16 cellular contexts compared by ENCODE assay signal in the genomic region with DNA sequence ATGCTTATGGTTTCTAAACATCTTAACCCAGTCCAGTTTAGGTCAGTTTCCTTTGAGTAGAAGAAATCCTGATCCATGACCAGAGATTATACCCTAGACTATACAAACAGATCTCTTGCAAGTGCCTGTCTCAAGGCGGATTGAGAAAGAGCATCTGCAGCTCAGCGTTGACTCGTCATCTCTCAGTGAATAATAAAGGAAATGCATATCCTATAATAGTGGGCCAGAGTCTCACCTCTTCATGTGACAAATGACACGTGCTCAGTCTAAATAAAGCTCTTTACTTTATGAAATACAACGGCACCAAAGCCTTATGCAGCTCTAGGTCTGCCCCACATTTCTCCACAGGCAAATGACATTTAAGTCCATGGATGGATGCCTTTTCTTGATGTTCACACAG.
DNase-seq lines count a peak whose midpoint lies in the region; ATAC-seq, FAIRE-seq and TF ChIP-seq lines count a peak whose summit lies in the region.
"Had no signal": no experiment of that assay in that cellular context is flagged by ENCODE, and none has a peak within 500 bp of the region (broad histone marks: within the 10 kb centered on the region; RNA-seq: fewer than 3 reads in every experiment).

No MANE protein-coding gene starts in this region.

- H3K4me1 ChIP-seq in breast epithelium (no peaks in the 10 kb centered on the region), upper lobe of right lung (no peaks in the 10 kb centered on the region)
- H3K4me1 ChIP-seq: gastrocnemius medialis had no signal

- no peaks in the 10 kb centered on the region for H3K27me3 Mint-ChIP-seq in MCF 10A (ENCODE audit: insufficient read depth, unreplicated experiment)
- H3K27me3 Mint-ChIP-seq in activated T-helper 17 cell treated with anti-CD3 and anti-CD28 coated beads, Interleukin-2, amount 50 U/mL, for 72 hours, result no peaks in the 10 kb centered on the region
- H3K27me3 Mint-ChIP-seq in naive thymus-derived CD8-positive, alpha-beta T cell, result peaks cover 0 to 3% (median 0%) of the 10 kb centered on the region in 5 donors
- H3K27me3 Mint-ChIP-seq: activated CD4-positive, alpha-beta memory T cell treated with anti-CD3 and anti-CD28 coated beads for 36 hours had no signal

- peak; percentile 13 for ATAC-seq in activated T-helper 17 cell treated with anti-CD3 and anti-CD28 coated beads, Interleukin-2, amount 50 U/mL, for 72 hours (replicated peaks)
- ATAC-seq in upper lobe of right lung, result peak; percentile 64
- ATAC-seq in naive thymus-derived CD8-positive, alpha-beta T cell, result no peak
- ATAC-seq: gastrocnemius medialis had no signal

- BruUV-seq in MCF 10A (replicated peaks; lab: Mats Ljungman, UMichigan), result no TSS peak

- no peaks in the 10 kb centered on the region for H3K27me3 ChIP-seq in breast epithelium
- no peaks in the 10 kb centered on the region for H3K27me3 ChIP-seq in upper lobe of right lung
- H3K27me3 ChIP-seq: gastrocnemius medialis had no signal

- no peak overlapping the region for H3K4me3 Mint-ChIP-seq in MCF 10A (ENCODE audit: unreplicated experiment)
- peak overlapping the region; percentile 8 for H3K4me3 Mint-ChIP-seq in activated T-helper 17 cell treated with anti-CD3 and anti-CD28 coated beads, Interleukin-2, amount 50 U/mL, for 72 hours
- no peak overlapping the region for H3K4me3 Mint-ChIP-seq in naive thymus-derived CD8-positive, alpha-beta T cell
- H3K4me3 Mint-ChIP-seq: activated CD4-positive, alpha-beta memory T cell treated with anti-CD3 and anti-CD28 coated beads for 36 hours; activated naive CD4-positive, alpha-beta T cell treated with anti-CD3 and anti-CD28 coated beads for 36 hours had no signal

- DNase-seq in MCF 10A (ENCODE audit: unreplicated experiment) (peak; percentile 53), breast epithelium (ENCODE audit: low spot score in 2 of 2) (no peak), LHCN-M2 (ENCODE audit: low read depth) (peak; percentile 23), upper lobe of right lung (no peak), HTR-8/SVneo (ENCODE audit: insufficient read length, low spot score) (no peak), GM13976 (ENCODE audit: low spot score) (no peak)
- DNase-seq in naive thymus-derived CD8-positive, alpha-beta T cell, result no peak
- DNase-seq: activated CD4-positive, alpha-beta memory T cell treated with anti-CD3 and anti-CD28 coated beads for 36 hours; activated naive CD4-positive, alpha-beta T cell treated with anti-CD3 and anti-CD28 coated beads for 36 hours; gastrocnemius medialis; GDM1; kidney glomerular epithelial cell; NCI-H526 had no signal

- in situ Hi-C loops in GM13976 (cut with MboI; ENCODE audit: low sequenced_read_pairs, unreplicated experiment), result no loop called here

- H3K4me3 ChIP-seq in breast epithelium, result no peak overlapping the region
- H3K4me3 ChIP-seq in upper lobe of right lung, result no peak overlapping the region
- H3K4me3 ChIP-seq: gastrocnemius medialis had no signal

- TF ChIP-seq CTCF in MCF 10A (IDR thresholded peaks at IDR 0.05; ENCODE audit: unreplicated experiment) (no peak), breast epithelium (IDR thresholded peaks at IDR 0.05) (no peak), upper lobe of right lung (IDR thresholded peaks at IDR 0.05) (no peak), GM13976 (IDR thresholded peaks at IDR 0.05; ENCODE audit: borderline replicate concordance, control extremely low read depth, extremely low read depth, insufficient read depth, missing control alignments) (no peak)

- no peak for FAIRE-seq in HTR-8/SVneo (lab: Jason Lieb, UNC)
- FAIRE-seq: colon, urothelium cell line had no signal

- no peaks in the 10 kb centered on the region for H3K36me3 Mint-ChIP-seq in MCF 10A (ENCODE audit: insufficient read depth, unreplicated experiment)
- no peaks in the 10 kb centered on the region for H3K36me3 Mint-ChIP-seq in activated T-helper 17 cell treated with anti-CD3 and anti-CD28 coated beads, Interleukin-2, amount 50 U/mL, for 72 hours (ENCODE audit: low read depth)
- peaks cover 0 to 5% (median 0%) of the 10 kb centered on the region in 3 donors for H3K36me3 Mint-ChIP-seq in naive thymus-derived CD8-positive, alpha-beta T cell
- H3K36me3 Mint-ChIP-seq: activated CD4-positive, alpha-beta memory T cell treated with anti-CD3 and anti-CD28 coated beads for 36 hours had no signal

- H3K9me3 ChIP-seq in breast epithelium (no peaks in the 10 kb centered on the region), upper lobe of right lung (no peaks in the 10 kb centered on the region)
- H3K9me3 ChIP-seq: gastrocnemius medialis had no signal

- H3K27ac Mint-ChIP-seq in MCF 10A (ENCODE audit: low read depth, unreplicated experiment), result no peak overlapping the region
- H3K27ac Mint-ChIP-seq in activated T-helper 17 cell treated with anti-CD3 and anti-CD28 coated beads, Interleukin-2, amount 50 U/mL, for 72 hours, result no peak overlapping the region
- peak overlapping the region in 1 of 10 donors; percentile 54 for H3K27ac Mint-ChIP-seq in naive thymus-derived CD8-positive, alpha-beta T cell
- H3K27ac Mint-ChIP-seq: activated CD4-positive, alpha-beta memory T cell treated with anti-CD3 and anti-CD28 coated beads for 36 hours; activated naive CD4-positive, alpha-beta T cell treated with anti-CD3 and anti-CD28 coated beads for 36 hours had no signal

- intact Hi-C loops in MCF 10A (cut with micrococcal nuclease) (no loop called here), breast epithelium (cut with DNase I; ENCODE audit: low total_unique reads) (no loop called here), upper lobe of right lung (cut with DNase I) (no loop called here)

- TF ChIP-seq POLR2A in breast epithelium (IDR thresholded peaks at IDR 0.05), result no peak

- no peaks in the 10 kb centered on the region for H3K36me3 ChIP-seq in breast epithelium
- no peaks in the 10 kb centered on the region for H3K36me3 ChIP-seq in upper lobe of right lung
- H3K36me3 ChIP-seq: gastrocnemius medialis had no signal

- POLR2A ChIA-PET in MCF 10A (lab: Yijun Ruan, JAX), result interaction anchor here (1.0 to 1.4 kb wide), 2 partner anchors 8 to 179 kb away, joined by 3 read pairs; partner anchors contain the start of gene NR3C1
- POLR2A ChIA-PET in naive thymus-derived CD8-positive, alpha-beta T cell (lab: Charles Lee), result interaction anchor here (0.7 kb wide), 1 partner anchor 362 kb away, joined by 3 read pairs; no protein-coding TSS in a partner anchor

- H3K9me3 Mint-ChIP-seq in MCF 10A (ENCODE audit: unreplicated experiment), result no peaks in the 10 kb centered on the region
- H3K9me3 Mint-ChIP-seq in activated T-helper 17 cell treated with anti-CD3 and anti-CD28 coated beads, Interleukin-2, amount 50 U/mL, for 72 hours, result peaks cover 3% of the 10 kb centered on the region
- peaks cover 0 to 4% (median 0%) of the 10 kb centered on the region in 9 donors for H3K9me3 Mint-ChIP-seq in naive thymus-derived CD8-positive, alpha-beta T cell
- H3K9me3 Mint-ChIP-seq: activated CD4-positive, alpha-beta memory T cell treated with anti-CD3 and anti-CD28 coated beads for 36 hours; activated naive CD4-positive, alpha-beta T cell treated with anti-CD3 and anti-CD28 coated beads for 36 hours had no signal

- H3K27ac ChIP-seq in breast epithelium, result no peak overlapping the region
- no peak overlapping the region for H3K27ac ChIP-seq in upper lobe of right lung
- H3K27ac ChIP-seq: gastrocnemius medialis had no signal

- peaks cover 6% of the 10 kb centered on the region for H3K4me1 Mint-ChIP-seq in MCF 10A (ENCODE audit: insufficient read depth, unreplicated experiment)
- H3K4me1 Mint-ChIP-seq in activated T-helper 17 cell treated with anti-CD3 and anti-CD28 coated beads, Interleukin-2, amount 50 U/mL, for 72 hours, result peaks cover 33% of the 10 kb centered on the region
- H3K4me1 Mint-ChIP-seq in naive thymus-derived CD8-positive, alpha-beta T cell, result peaks cover 0 to 26% (median 6%) of the 10 kb centered on the region in 4 donors

- CTCF ChIA-PET in MCF 10A (lab: Yijun Ruan, JAX), result interaction anchor here (0.5 to 1.2 kb wide), 7 partner anchors 10 to 397 kb away, joined by 3 to 5 read pairs (median 3); no protein-coding TSS in a partner anchor

Comparison
In these comparisons a context has a peak if more than half of its experiments do, and no peak if none do; other contexts are left out.
1. DNase-seq: peak in MCF 10A (single experiment) and LHCN-M2 (single experiment); none in breast epithelium (0 of 2), upper lobe of right lung (single experiment), HTR-8/SVneo (single experiment), naive thymus-derived CD8-positive, alpha-beta T cell (0 of 10) and GM13976 (single experiment).
2. ATAC-seq: peak in activated T-helper 17 cell treated with anti-CD3 and anti-CD28 coated beads, Interleukin-2, amount 50 U/mL, for 72 hours (single experiment) and upper lobe of right lung (single experiment); none in naive thymus-derived CD8-positive, alpha-beta T cell (0 of 2).